9 cellular contexts compared by ENCODE assay signal in genomic region chr20:43243672-43244269, GRCh38. TPM values are rescaled to one million over a fixed set of nuclear protein-coding genes. Genes with fewer than 3 reads are reported as not detected.
DNase-seq lines count a peak whose midpoint lies in the region; ATAC-seq and TF ChIP-seq lines count a peak whose summit lies in the region.
"Had no signal": no experiment of that assay in that cellular context is flagged by ENCODE, and none has a peak within 500 bp of the region (broad histone marks: within the 10 kb centered on the region; RNA-seq: fewer than 3 reads in every experiment).

No MANE protein-coding gene starts in this region.

- no peaks in the 10 kb centered on the region for H3K36me3 ChIP-seq in gastroesophageal sphincter

- no peak for ATAC-seq in GM18502 (IDR thresholded peaks at IDR 0.05; ENCODE audit: poor library complexity, unreplicated experiment)
- no peak for ATAC-seq in gastroesophageal sphincter

- CTCF ChIA-PET in GM10248 (lab: Yijun Ruan, JAX) = no interaction called here

- H3K27ac ChIP-seq in gastroesophageal sphincter = no peak overlapping the region

- WGBS in gastroesophageal sphincter (ENCODE audit: low coverage in 1 of 2), 2 donors = 31 to 52% methylated on average over 3 to 5 of the region's 7 CpGs

- peaks cover 56% of the 10 kb centered on the region for H3K27me3 ChIP-seq in gastroesophageal sphincter

- DNase-seq in GM10248 (ENCODE audit: extremely low spot score) = no peak
- peak; percentile 17 for DNase-seq in NB4 (ENCODE audit: low read depth)
- DNase-seq in T47D (ENCODE audit: low read depth in 1 of 2, low spot score in 1 of 2) = peak; percentile 28 to 38
- DNase-seq in pons (ENCODE audit: low spot score) = peak; percentile 54
- DNase-seq in epidermal melanocyte (ENCODE audit: insufficient read length, low spot score) = no peak
- DNase-seq in cortex of kidney (lab: John Stamatoyannopoulos, UW) = no peak
- DNase-seq: NCI-H1436 had no signal

- POLR2A ChIA-PET in GM10248 (lab: Yijun Ruan, JAX) = no interaction called here

- TF ChIP-seq EP300 in gastroesophageal sphincter (IDR thresholded peaks at IDR 0.05) = no peak

- H3K9me3 ChIP-seq in gastroesophageal sphincter = peaks cover 0 to 8% (median 0%) of the 10 kb centered on the region in 3 donors

- H3K4me1 ChIP-seq in gastroesophageal sphincter = no peaks in the 10 kb centered on the region

- H3K4me3 ChIP-seq in NB4 (ENCODE audit: low read depth, low read length) (no peak overlapping the region), gastroesophageal sphincter (no peak overlapping the region)

- in situ Hi-C loops in T47D (cut with HindIII; ENCODE audit: low pct_unique_long_range_greater_than_20kb, low sequenced_read_pairs) = no loop called here

- TF ChIP-seq POLR2A in NB4 (IDR thresholded peaks at IDR 0.05; ENCODE audit: extremely low read depth, insufficient read length) = no peak
- TF ChIP-seq POLR2A in gastroesophageal sphincter (IDR thresholded peaks at IDR 0.05) = no peak

- TF ChIP-seq CTCF in GM10248 (IDR thresholded peaks at IDR 0.05; ENCODE audit: control extremely low read depth, extremely low read depth, low read depth, missing control alignments) = peak; percentile 4
- peak; percentile 56 for TF ChIP-seq CTCF in NB4 (IDR thresholded peaks at IDR 0.05; ENCODE audit: low read depth, low read length)
- TF ChIP-seq CTCF in gastroesophageal sphincter (IDR thresholded peaks at IDR 0.05) = no peak

RNA-seq across cellular contexts. Expression of gene PTPRT, which starts 54.1 kb away (rescaled TPM):
- total RNA-seq in gastroesophageal sphincter = under 1 TPM in 1 of 4 donors, not detected in 3; 0.04 TPM

Comparison
In these comparisons a context has a peak if more than half of its experiments do, and no peak if none do; other contexts are left out.
1. DNase-seq: peak in NB4 (single experiment), T47D (2 of 2) and pons (single experiment); none in GM10248 (single experiment), epidermal melanocyte (single experiment) and cortex of kidney (single experiment).
2. CTCF ChIP-seq: peak in GM10248 (single experiment) and NB4 (single experiment); none in gastroesophageal sphincter (0 of 4).